ENCODE assay signal across 18 cellular contexts in genomic region chr3:29382399-29382798, GRCh38.
DNase-seq lines count a peak whose midpoint lies in the region; ATAC-seq and TF ChIP-seq lines count a peak whose summit lies in the region.
"Had no signal": no experiment of that assay in that cellular context is flagged by ENCODE, and none has a peak within 500 bp of the region (broad histone marks: within the 10 kb centered on the region; RNA-seq: fewer than 3 reads in every experiment).

No MANE protein-coding gene starts in this region.

- peak overlapping the region; percentile 30 for H3K4me3 ChIP-seq in GM23248
- H3K4me3 ChIP-seq in ascending aorta, result no peak overlapping the region
- H3K4me3 ChIP-seq in gastroesophageal sphincter, result no peak overlapping the region
- no peak overlapping the region for H3K4me3 ChIP-seq in sigmoid colon

- peaks cover 75% of the 10 kb centered on the region for H3K79me2 ChIP-seq in GM23248 (ENCODE audit: insufficient read depth)

- TF ChIP-seq POLR2A in gastroesophageal sphincter (IDR thresholded peaks at IDR 0.05), result no peak
- no peak for TF ChIP-seq POLR2A in sigmoid colon (IDR thresholded peaks at IDR 0.05)

- H3K27ac ChIP-seq in GM23248, result peak overlapping the region; percentile 44
- peak overlapping the region; percentile 77 to 84 for H3K27ac ChIP-seq in ascending aorta
- H3K27ac ChIP-seq in gastroesophageal sphincter, result peak overlapping the region; percentile 18 to 63 (median 53)
- H3K27ac ChIP-seq in sigmoid colon, result peak overlapping the region; percentile 15 to 75 (median 62)

- ATAC-seq in gastroesophageal sphincter (peak; percentile 77), HG03045 (IDR thresholded peaks at IDR 0.05; ENCODE audit: unreplicated experiment) (no peak), HG03442 (IDR thresholded peaks at IDR 0.05; ENCODE audit: unreplicated experiment) (no peak)

- H3K9me2 ChIP-seq in GM23248 (ENCODE audit: insufficient read depth), result no peaks in the 10 kb centered on the region

- H3K9ac ChIP-seq in GM23248, result no peak overlapping the region

- no peaks in the 10 kb centered on the region for H3K27me3 ChIP-seq in GM23248 (replicated peaks; ENCODE audit: insufficient read depth)
- H3K27me3 ChIP-seq in ascending aorta, result no peaks in the 10 kb centered on the region
- H3K27me3 ChIP-seq in gastroesophageal sphincter, result no peaks in the 10 kb centered on the region
- H3K27me3 ChIP-seq in sigmoid colon, result no peaks in the 10 kb centered on the region

- no peak overlapping the region for H2AFZ ChIP-seq in GM23248

- peak; percentile 72 for DNase-seq in GM23248
- no peak for DNase-seq in ascending aorta (ENCODE audit: low spot score in 2 of 2)
- peak; percentile 68 for DNase-seq in sigmoid colon
- no peak for DNase-seq in SW480 (ENCODE audit: low spot score)
- DNase-seq in NK-92 (lab: John Stamatoyannopoulos, UW; ENCODE audit: unreplicated experiment), result no peak
- DNase-seq: activated CD4-positive, alpha-beta T cell treated with anti-CD3 and anti-CD28 coated beads, Interleukin-2, amount 10 ng/mL, durations not matched to agents 7 days and 5 days; activated CD8-positive, alpha-beta memory T cell treated with anti-CD3 and anti-CD28 coated beads, Interleukin-2, amount 50 U/mL, for 48 hours; activated gamma-delta T cell; amniotic stem cell; MV-4-11; NCI-H2081 treated with DMSO at 0.1 percent for 48 hours; NCI-H526 treated with DMSO at 0.1 percent for 48 hours; nucleus accumbens; stimulated activated CD4-positive, alpha-beta T cell treated with anti-CD3 and anti-CD28 coated beads, Interleukin-2, amount 100 ng/mL, for 48 hours; SW 1271 had no signal

- H3F3A ChIP-seq in GM23248 (ENCODE audit: insufficient read depth), result peaks cover 64% of the 10 kb centered on the region

- WGBS in GM23248 (ENCODE audit: low coverage in 1 of 2, low lambda C conversion rate in 2 of 2, missing lambda C conversion rate in 2 of 2), 2 experiments, result 16 to 17% methylated on average over 6 of the region's 6 CpGs
- 51 to 57% methylated on average over 5 to 6 of the region's 6 CpGs for WGBS in gastroesophageal sphincter (ENCODE audit: low coverage in 1 of 2), 2 donors
- 79 to 82% methylated on average over 6 of the region's 6 CpGs for WGBS in sigmoid colon, 2 donors

- TF ChIP-seq CTCF in ascending aorta (IDR thresholded peaks at IDR 0.05) (no peak), gastroesophageal sphincter (IDR thresholded peaks at IDR 0.05) (no peak), sigmoid colon (IDR thresholded peaks at IDR 0.05) (no peak)

- H4K20me1 ChIP-seq in GM23248 (ENCODE audit: insufficient read depth), result peaks cover 8% of the 10 kb centered on the region; the same call in 1 of the 2 replicates

- TF ChIP-seq EP300 in gastroesophageal sphincter (IDR thresholded peaks at IDR 0.05), result no peak
- TF ChIP-seq EP300 in sigmoid colon (IDR thresholded peaks at IDR 0.05), result no peak

- H3K9me3 ChIP-seq in GM23248 (ENCODE audit: low read depth), result no peaks in the 10 kb centered on the region
- H3K9me3 ChIP-seq in ascending aorta, result peaks cover 0 to 4% of the 10 kb centered on the region in 2 donors
- no peaks in the 10 kb centered on the region for H3K9me3 ChIP-seq in gastroesophageal sphincter
- no peaks in the 10 kb centered on the region for H3K9me3 ChIP-seq in sigmoid colon

- H3K4me1 ChIP-seq in GM23248 (ENCODE audit: insufficient read depth) (peaks cover 45% of the 10 kb centered on the region), ascending aorta (peaks cover 2 to 36% of the 10 kb centered on the region in 2 donors), gastroesophageal sphincter (peaks cover 4 to 17% (median 10%) of the 10 kb centered on the region in 3 donors), sigmoid colon (peaks cover 0 to 39% (median 23%) of the 10 kb centered on the region in 4 donors)

- H3K36me3 ChIP-seq in GM23248 (ENCODE audit: low read depth), result peaks cover 7% of the 10 kb centered on the region; the same call in 1 of the 2 replicates
- no peaks in the 10 kb centered on the region for H3K36me3 ChIP-seq in ascending aorta
- H3K36me3 ChIP-seq in gastroesophageal sphincter, result no peaks in the 10 kb centered on the region
- H3K36me3 ChIP-seq in sigmoid colon, result no peaks in the 10 kb centered on the region

- peak overlapping the region; percentile 51 for H3K4me2 ChIP-seq in GM23248 (ENCODE audit: unreplicated experiment)

- in situ Hi-C loops in GM23248 (cut with MboI), result no loop called here

- intact Hi-C loops in ascending aorta (cut with DNase I), result loop anchor here (1.0 to 5.0 kb wide), 2 partner anchors 100 to 146 kb away; partner anchors contain the start of gene RBMS3
- intact Hi-C loops in sigmoid colon (cut with DNase I), result no loop called here

Comparison
In these comparisons a context has a peak if more than half of its experiments do, and no peak if none do; other contexts are left out.
1. DNase-seq: peak in GM23248 (single experiment) and sigmoid colon (single experiment); none in ascending aorta (0 of 2), SW480 (single experiment) and NK-92 (single experiment).
2. Peak in every context shown above with its lines, with median percentiles within 50 percentile points of each other: H3K27ac ChIP-seq.